ENCODE assay signal across 8 cellular contexts in the genomic region with DNA sequence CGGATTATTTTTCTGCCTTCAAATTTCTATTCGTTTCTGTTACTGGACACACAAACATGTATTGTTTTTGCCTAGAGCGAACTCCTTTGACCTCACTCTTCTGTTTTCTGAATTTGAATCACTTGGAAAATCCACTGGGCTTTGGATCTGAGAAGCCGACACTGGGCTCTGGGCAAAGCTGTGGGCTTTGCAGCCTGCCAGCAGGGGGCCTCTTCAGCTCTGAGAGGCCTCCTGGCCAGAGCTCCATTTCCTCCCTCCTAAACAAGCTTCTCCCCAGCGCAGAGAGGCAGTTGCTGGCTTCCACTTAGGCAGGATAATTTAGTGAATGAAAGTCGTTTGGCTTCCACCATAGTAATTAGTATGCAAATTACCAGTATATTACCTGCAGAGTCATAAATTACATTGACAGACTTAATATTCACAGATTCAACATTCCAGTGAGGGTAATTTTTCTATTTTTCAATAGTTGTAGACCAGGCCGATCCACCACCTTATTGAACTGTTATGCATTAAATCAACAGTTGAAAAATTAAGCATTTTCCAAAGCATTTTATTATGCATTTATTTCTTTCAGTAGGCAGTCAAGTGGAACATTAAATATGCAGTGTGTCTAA.
A peak's percentile ranks its signal among the peaks of the same experiment; 100 is the strongest.
DNase-seq lines count a peak whose midpoint lies in the region; ATAC-seq and TF ChIP-seq lines count a peak whose summit lies in the region.

No MANE protein-coding gene starts in this region.

- H4K8ac ChIP-seq in trophoblast cell (ENCODE audit: low read depth, low read length) = no peak overlapping the region

- H3K9me3 ChIP-seq in trophoblast cell (ENCODE audit: insufficient read depth, low read depth, low read length) = no peaks in the 10 kb centered on the region

- H3K4ac ChIP-seq in trophoblast cell (ENCODE audit: low read depth, low read length) = no peak overlapping the region

- no peak overlapping the region for H2BK120ac ChIP-seq in trophoblast cell (ENCODE audit: insufficient read depth, low read length, poor library complexity)

- H2BK12ac ChIP-seq in trophoblast cell (ENCODE audit: low read length) = no peak overlapping the region

- no CpG with 5 or more reads among the region's 7 CpGs for WGBS in trophoblast cell (ENCODE audit: extremely low coverage, insufficient coverage, insufficient read length)

- H3K27ac ChIP-seq in trophoblast cell (ENCODE audit: low read depth, low read length) = no peak overlapping the region

- H3K23ac ChIP-seq in trophoblast cell (ENCODE audit: low read length) = no peak overlapping the region

- H3K79me1 ChIP-seq in trophoblast cell (ENCODE audit: low read length) = peaks cover 4% of the 10 kb centered on the region

- no peak overlapping the region for H3K9ac ChIP-seq in trophoblast cell (ENCODE audit: low read length)

- no peak overlapping the region for H3K18ac ChIP-seq in trophoblast cell (ENCODE audit: low read length)

- H3K4me3 ChIP-seq in trophoblast cell (ENCODE audit: low read depth, low read length) = no peak overlapping the region

- H2BK5ac ChIP-seq in trophoblast cell (ENCODE audit: low read depth, low read length, poor library complexity) = no peak overlapping the region

- DNase-seq in AG09319 (ENCODE audit: extremely low read depth, low read depth) (no peak), M059J (ENCODE audit: low read depth) (peak; percentile 78), RPMI7951 (ENCODE audit: low read depth) (peak; percentile 69), head of caudate nucleus (peak; percentile 76 to 94 (median 87)), trophoblast cell (peak; percentile 81 to 84)
- DNase-seq in activated naive CD4-positive, alpha-beta T cell treated with anti-CD3 and anti-CD28 coated beads, Interleukin-2, amount 50 U/mL, for 16 hours = peak; percentile 39

- H3K4me1 ChIP-seq in trophoblast cell (ENCODE audit: control insufficient read depth in 1 of 2, insufficient read depth in 2 of 2, low read length in 2 of 2) = peaks cover 5 to 9% of the 10 kb centered on the region in 2 experiments

- H3K27me3 ChIP-seq in trophoblast cell (ENCODE audit: insufficient read depth, low read length) = no peaks in the 10 kb centered on the region

- H2AK5ac ChIP-seq in trophoblast cell (ENCODE audit: low read length) = no peak overlapping the region

- no peak overlapping the region for H3K4me2 ChIP-seq in trophoblast cell (ENCODE audit: low read length)

- H3K79me2 ChIP-seq in trophoblast cell (ENCODE audit: control insufficient read depth, insufficient read depth, low read length, poor library complexity) = no peaks in the 10 kb centered on the region

- H4K91ac ChIP-seq in trophoblast cell (ENCODE audit: low read depth, low read length) = no peak overlapping the region

- peak; percentile 100 for TF ChIP-seq CTCF in AG09319 (IDR thresholded peaks at IDR 0.05; ENCODE audit: low read depth, low read length)

- intact Hi-C loops in head of caudate nucleus (cut with DNase I) = no loop called here

- H4K12ac ChIP-seq in trophoblast cell (ENCODE audit: low read depth, low read length) = no peak overlapping the region

- no peaks in the 10 kb centered on the region for H3K36me3 ChIP-seq in trophoblast cell (ENCODE audit: control insufficient read depth in 1 of 2, insufficient read depth in 2 of 2, low read length in 2 of 2)

- no peak overlapping the region for H2AFZ ChIP-seq in trophoblast cell (ENCODE audit: insufficient read depth, low read length, poor library complexity)

- no peak overlapping the region for H3K14ac ChIP-seq in trophoblast cell (ENCODE audit: low read length)

- peak; percentile 76 for ATAC-seq in GM19328 (IDR thresholded peaks at IDR 0.05; ENCODE audit: unreplicated experiment)
- ATAC-seq in GM21381 (IDR thresholded peaks at IDR 0.05; ENCODE audit: unreplicated experiment) = no peak
